8 cellular contexts compared by ENCODE assay signal in the genomic region with DNA sequence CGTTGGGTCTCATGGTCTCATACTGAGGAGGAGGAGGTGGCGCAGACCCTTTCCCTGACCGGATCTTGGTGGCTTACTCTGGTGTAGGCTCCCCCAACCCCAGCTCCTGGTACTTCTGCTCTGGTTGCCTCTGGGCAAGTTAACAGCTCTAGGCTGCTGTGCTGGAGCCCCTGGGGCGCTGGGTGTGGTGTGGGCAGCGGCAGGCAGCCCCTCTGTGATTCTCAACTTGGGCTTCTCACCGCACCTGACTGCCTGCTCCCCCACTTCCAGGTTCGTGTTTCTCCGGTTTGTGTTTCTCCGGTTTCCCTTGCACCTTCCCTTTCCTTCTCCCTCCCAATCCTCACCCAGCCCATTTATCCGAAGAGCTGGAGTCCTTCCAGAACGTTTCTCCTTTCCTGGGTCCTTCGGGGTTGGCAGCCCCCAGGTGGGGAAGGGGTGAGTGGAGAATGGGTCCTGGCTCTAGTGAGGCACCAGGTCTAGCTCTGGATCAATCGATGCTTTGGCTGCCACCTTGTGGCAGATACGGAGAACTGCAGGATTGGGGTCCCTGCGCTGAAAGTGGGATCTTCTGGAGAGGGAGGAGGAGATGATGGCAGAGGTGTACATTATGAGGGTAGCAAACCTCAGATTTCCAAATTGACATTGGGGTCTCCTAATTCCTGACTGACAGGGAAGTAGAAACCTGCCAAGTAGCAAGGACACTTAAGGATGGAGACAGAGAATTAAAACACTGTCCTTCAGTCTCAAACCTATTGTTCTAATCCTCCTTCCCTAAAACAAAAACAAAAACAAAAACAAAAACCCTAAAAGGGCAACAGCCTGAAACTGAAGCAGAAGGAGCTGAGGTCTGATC. TPM values are rescaled to one million over a fixed set of nuclear protein-coding genes. Genes with fewer than 3 reads are reported as not detected.
A peak's percentile ranks its signal among the peaks of the same experiment; 100 is the strongest.
DNase-seq lines count a peak whose midpoint lies in the region; ATAC-seq and TF ChIP-seq lines count a peak whose summit lies in the region.

No MANE protein-coding gene starts in this region.

- no peaks in the 10 kb centered on the region for H3K9me2 ChIP-seq in HCT116 (ENCODE audit: insufficient read depth)

- H3K4me1 ChIP-seq in CD4-positive, CD25-positive, alpha-beta regulatory T cell (ENCODE audit: control insufficient read depth, insufficient read depth, low read length, poor library complexity, severe bottlenecking): peaks cover 38% of the 10 kb centered on the region
- H3K4me1 ChIP-seq in HCT116 (ENCODE audit: control insufficient read depth in 1 of 2, insufficient read depth in 2 of 2, low read length in 2 of 2) (peaks cover 2 to 14% of the 10 kb centered on the region in 2 experiments; a peak in 3 of 4 replicates), lower lobe of right lung (peaks cover 23% of the 10 kb centered on the region)

- H3K27me3 Mint-ChIP-seq in CD4-positive, CD25-positive, alpha-beta regulatory T cell: peaks cover 52% of the 10 kb centered on the region
- peaks cover 47% of the 10 kb centered on the region for H3K27me3 Mint-ChIP-seq in activated CD4-positive, alpha-beta T cell treated with anti-CD3 and anti-CD28 coated beads for 36 hours

- H3K4me3 ChIP-seq in CD4-positive, CD25-positive, alpha-beta regulatory T cell (ENCODE audit: low read depth, low read length): peak overlapping the region; percentile 48
- H3K4me3 ChIP-seq in HCT116 (replicated peaks in 1 of 2; ENCODE audit: low read depth in 1 of 2, low read length in 2 of 2) (no peak overlapping the region), lower lobe of right lung (peak overlapping the region; percentile 19)

- DNase-seq in CD4-positive, CD25-positive, alpha-beta regulatory T cell: peak; percentile 53 to 69 (median 62)
- DNase-seq in HCT116 (ENCODE audit: low read depth, low spot score) (no peak), NCI-H2227 treated with DMSO at 0.1 percent for 48 hours (lab: John Stamatoyannopoulos, UW) (peak; percentile 14), dermis blood vessel endothelial cell (peak; percentile 76), lower lobe of right lung (no peak)
- peak; percentile 73 for DNase-seq in activated CD4-positive, alpha-beta T cell treated with anti-CD3 and anti-CD28 coated beads for 36 hours
- peak; percentile 30 for DNase-seq in stimulated activated CD8-positive, alpha-beta memory T cell treated with anti-CD3 and anti-CD28 coated beads, Interleukin-4, amount 100 ng/mL, for 24 hours (ENCODE audit: low read depth)

- RAD21 ChIA-PET in HCT116 (lab: Charles Lee; ENCODE audit: low non-redundant PET in 1 of 2, low total read pairs in 2 of 2, uncharacterized antibody in 2 of 2, unreplicated experiment in 2 of 2): interaction anchor here (0.7 to 1.8 kb wide), 4 partner anchors 41 to 43 kb away, joined by 3 to 8 read pairs (median 4); no protein-coding TSS in a partner anchor

- intact Hi-C loops in HCT116 (cut with micrococcal nuclease): no loop called here
- intact Hi-C loops in activated CD4-positive, alpha-beta T cell treated with anti-CD3 and anti-CD28 coated beads for 36 hours (cut with DNase I, micrococcal nuclease): loop anchor here (1.0 kb wide), 2 partner anchors 41 to 42 kb away; no protein-coding TSS in a partner anchor
- intact Hi-C loops in lower lobe of right lung (cut with DNase I): no loop called here

- peaks cover 5 to 32% (median 22%) of the 10 kb centered on the region in 4 donors for H3K4me1 Mint-ChIP-seq in CD4-positive, CD25-positive, alpha-beta regulatory T cell
- H3K4me1 Mint-ChIP-seq in activated CD4-positive, alpha-beta T cell treated with anti-CD3 and anti-CD28 coated beads for 36 hours: peaks cover 12% of the 10 kb centered on the region

- no peaks in the 10 kb centered on the region for H4K20me1 ChIP-seq in HCT116 (ENCODE audit: insufficient read depth)

- peak; percentile 79 for TF ChIP-seq RAD21 in HCT116 (IDR thresholded peaks at IDR 0.05; ENCODE audit: low read depth)

- no peak overlapping the region for H3K27ac ChIP-seq in CD4-positive, CD25-positive, alpha-beta regulatory T cell (ENCODE audit: insufficient read depth, low read length, poor library complexity, severe bottlenecking)
- H3K27ac ChIP-seq in HCT116 (ENCODE audit: low read depth, low read length) (no peak overlapping the region), lower lobe of right lung (no peak overlapping the region)

- H2AFZ ChIP-seq in HCT116 (ENCODE audit: low read depth, low read length, poor library complexity, severe bottlenecking): peak overlapping the region; percentile 52

- no peak for TF ChIP-seq POLR2A in HCT116 (IDR thresholded peaks at IDR 0.05; ENCODE audit: borderline replicate concordance, extremely low read depth, insufficient read depth, insufficient read length)

- H3K36me3 ChIP-seq in CD4-positive, CD25-positive, alpha-beta regulatory T cell (ENCODE audit: control insufficient read depth, insufficient read depth, low read length): no peaks in the 10 kb centered on the region
- H3K36me3 ChIP-seq in HCT116 (ENCODE audit: control insufficient read depth in 1 of 2, insufficient read depth in 2 of 2, low read length in 2 of 2) (no peaks in the 10 kb centered on the region), lower lobe of right lung (no peaks in the 10 kb centered on the region)

- H3K4me3 Mint-ChIP-seq in CD4-positive, CD25-positive, alpha-beta regulatory T cell: peak overlapping the region in 2 of 4 donors; percentile 47 to 76
- peak overlapping the region; percentile 44 for H3K4me3 Mint-ChIP-seq in activated CD4-positive, alpha-beta T cell treated with anti-CD3 and anti-CD28 coated beads for 36 hours

- BruUV-seq in HCT116 (replicated peaks; lab: Mats Ljungman, UMichigan): no TSS peak

- peak; percentile 59 to 67 for ATAC-seq in CD4-positive, CD25-positive, alpha-beta regulatory T cell (ENCODE audit: low read depth in 2 of 2)
- ATAC-seq in HCT116 (peak; percentile 71), lower lobe of right lung (peak; percentile 63 to 73), HG03025 (IDR thresholded peaks at IDR 0.05; ENCODE audit: low FRiP score, unreplicated experiment) (no peak)
- peak; percentile 55 for ATAC-seq in activated CD4-positive, alpha-beta T cell treated with anti-CD3 and anti-CD28 coated beads for 36 hours

- CTCF ChIA-PET in HCT116 (lab: Charles Lee): interaction anchor here (0.6 to 6.2 kb wide), 21 partner anchors 9 to 257 kb away, joined by 3 to 146 read pairs (median 4); partner anchors contain the start of genes CALCOCO1, HOXC9 and TARBP2
- CTCF ChIA-PET in activated CD4-positive, alpha-beta T cell treated with anti-CD3 and anti-CD28 coated beads for 36 hours (lab: Charles Lee): interaction anchor here (0.6 to 7.6 kb wide), 46 partner anchors 8 to 1984 kb away, joined by 3 to 230 read pairs (median 4); partner anchors contain the start of genes ATF7, ATP5MC2, CALCOCO1 and CISTR

- H3K9me3 ChIP-seq in CD4-positive, CD25-positive, alpha-beta regulatory T cell (ENCODE audit: control insufficient read depth in 2 of 2, low read length in 2 of 2): no peaks in the 10 kb centered on the region
- H3K9me3 ChIP-seq in HCT116 (ENCODE audit: control insufficient read depth in 1 of 2, insufficient read depth in 1 of 2, low read depth in 1 of 2, low read length in 2 of 2): no peaks in the 10 kb centered on the region
- no peaks in the 10 kb centered on the region for H3K9me3 ChIP-seq in lower lobe of right lung

- TF ChIP-seq CTCF in HCT116 (IDR thresholded peaks at IDR 0.05 in 2 of 3, conservative IDR thresholded peaks at IDR 0.05 in 1 of 3; ENCODE audit: borderline replicate concordance in 1 of 3, insufficient read depth in 1 of 3, low read depth in 2 of 3, low read length in 2 of 3) (peak; percentile 88 to 91 (median 88)), lower lobe of right lung (IDR thresholded peaks at IDR 0.05) (peak; percentile 95)

- H3K27ac Mint-ChIP-seq in CD4-positive, CD25-positive, alpha-beta regulatory T cell: peak overlapping the region in 1 of 3 donors; percentile 5
- H3K27ac Mint-ChIP-seq in activated CD4-positive, alpha-beta T cell treated with anti-CD3 and anti-CD28 coated beads for 36 hours: peak overlapping the region; percentile 39

- H3K9ac ChIP-seq in HCT116 (ENCODE audit: low read length): no peak overlapping the region

- no peaks in the 10 kb centered on the region for H3K36me3 Mint-ChIP-seq in CD4-positive, CD25-positive, alpha-beta regulatory T cell
- H3K36me3 Mint-ChIP-seq in activated CD4-positive, alpha-beta T cell treated with anti-CD3 and anti-CD28 coated beads for 36 hours (ENCODE audit: low read depth): no peaks in the 10 kb centered on the region

- H3K9me3 Mint-ChIP-seq in CD4-positive, CD25-positive, alpha-beta regulatory T cell: no peaks in the 10 kb centered on the region
- H3K9me3 Mint-ChIP-seq in activated CD4-positive, alpha-beta T cell treated with anti-CD3 and anti-CD28 coated beads for 36 hours (ENCODE audit: low read depth): no peaks in the 10 kb centered on the region

- POLR2A ChIA-PET in HCT116 (lab: Charles Lee): interaction anchor here (0.9 to 1.0 kb wide), 2 partner anchors 41 to 235 kb away, joined by 3 to 5 read pairs; no protein-coding TSS in a partner anchor
- POLR2A ChIA-PET in activated CD4-positive, alpha-beta T cell treated with anti-CD3 and anti-CD28 coated beads for 36 hours (lab: Charles Lee): interaction anchor here (0.7 to 1.5 kb wide), 2 partner anchors 15 to 287 kb away, joined by 3 read pairs; no protein-coding TSS in a partner anchor

- peaks cover 56% of the 10 kb centered on the region for H3K27me3 ChIP-seq in CD4-positive, CD25-positive, alpha-beta regulatory T cell (ENCODE audit: control insufficient read depth, insufficient read depth, low read length)
- no peaks in the 10 kb centered on the region for H3K27me3 ChIP-seq in HCT116 (ENCODE audit: insufficient read depth, low read length)
- peaks cover 81% of the 10 kb centered on the region for H3K27me3 ChIP-seq in lower lobe of right lung (ENCODE audit: low read depth)

- no peak overlapping the region for H3K4me2 ChIP-seq in HCT116 (ENCODE audit: low read length)

- no peaks in the 10 kb centered on the region for H3K79me2 ChIP-seq in HCT116 (ENCODE audit: insufficient read depth, low read length)

TF ChIP-seq in HCT116, 20 proteins besides CTCF, POLR2A, EP300 and RAD21 (continues in another document):
- TF ChIP-seq ZFX (IDR thresholded peaks at IDR 0.05): no peak

RNA-seq across cellular contexts. Expression of gene CISTR, which starts 8.3 kb away (rescaled TPM):
- not detected for total RNA-seq in CD4-positive, CD25-positive, alpha-beta regulatory T cell
- not detected for polyA plus RNA-seq in CD4-positive, CD25-positive, alpha-beta regulatory T cell
- not detected for total RNA-seq in HCT116 (2021; ENCODE audit: unreplicated experiment)
- not detected in 2 replicates for polyA plus RNA-seq in HCT116 (2012)
- total RNA-seq in activated CD4-positive, alpha-beta T cell treated with anti-CD3 and anti-CD28 coated beads for 36 hours: not detected
- total RNA-seq in dermis blood vessel endothelial cell: not detected in 2 replicates
- not detected for total RNA-seq in lower lobe of right lung

RNA-seq across cellular contexts. Expression of gene CALCOCO1, which starts 16.3 kb away (rescaled TPM):
- 209 TPM for total RNA-seq in CD4-positive, CD25-positive, alpha-beta regulatory T cell
- 100 to 1,000 TPM in 3 of 4 donors, 10 to 100 TPM in 1; 91.5 to 119 (median 112) TPM for polyA plus RNA-seq in CD4-positive, CD25-positive, alpha-beta regulatory T cell
- total RNA-seq in HCT116 (2021; ENCODE audit: unreplicated experiment): 42.6 TPM
- polyA plus RNA-seq in HCT116 (2012): 33.2 and 36.3 TPM in 2 replicates
- 10 to 100 TPM; 17.1 to 20.4 TPM for total RNA-seq in activated CD4-positive, alpha-beta T cell treated with anti-CD3 and anti-CD28 coated beads for 36 hours
- 87.6 and 98.4 TPM in 2 replicates for total RNA-seq in dermis blood vessel endothelial cell
- total RNA-seq in lower lobe of right lung: 212 TPM

Comparison
In these comparisons a context has a peak if more than half of its experiments do, and no peak if none do; other contexts are left out.
1. DNase-seq: peak in CD4-positive, CD25-positive, alpha-beta regulatory T cell (3 of 3), NCI-H2227 treated with DMSO at 0.1 percent for 48 hours (single experiment), activated CD4-positive, alpha-beta T cell treated with anti-CD3 and anti-CD28 coated beads for 36 hours (single experiment), dermis blood vessel endothelial cell (single experiment) and stimulated activated CD8-positive, alpha-beta memory T cell treated with anti-CD3 and anti-CD28 coated beads, Interleukin-4, amount 100 ng/mL, for 24 hours (single experiment); none in HCT116 (single experiment) and lower lobe of right lung (single experiment).
2. H3K4me3 ChIP-seq: peak in CD4-positive, CD25-positive, alpha-beta regulatory T cell (single experiment) and lower lobe of right lung (single experiment); none in HCT116 (0 of 2).
3. intact Hi-C loops: an anchor here in activated CD4-positive, alpha-beta T cell treated with anti-CD3 and anti-CD28 coated beads for 36 hours (1.0 kb wide); none called in HCT116 and lower lobe of right lung.